ENCODE assay signal across 8 cellular contexts in genomic region chr1:207805841-207806421, GRCh38. TPM values are rescaled to one million over a fixed set of nuclear protein-coding genes. Genes with fewer than 3 reads are reported as not detected.
DNase-seq lines count a peak whose midpoint lies in the region; ATAC-seq and TF ChIP-seq lines count a peak whose summit lies in the region.

No MANE protein-coding gene starts in this region.

- DNase-seq in HT1080 (ENCODE audit: low read depth) (peak; percentile 92), body of pancreas (peak; percentile 74 to 91 (median 84)), kidney glomerular epithelial cell (lab: John Stamatoyannopoulos, UW) (peak; percentile 16), substantia nigra (lab: John Stamatoyannopoulos, UW) (peak in 17 of 49 donors; percentile 26 to 81 (median 56)), NCI-H146 treated with DMSO at 0.1 percent for 48 hours (lab: John Stamatoyannopoulos, UW; ENCODE audit: unreplicated experiment) (no peak), NCI-H510A treated with DMSO at 0.1 percent for 48 hours (lab: John Stamatoyannopoulos, UW) (no peak), activated T-cell treated with anti-CD3 and anti-CD28 coated beads for 4 hours (no peak), WTC11 (ENCODE audit: low spot score) (no peak)

- no peak overlapping the region for H3K27ac Mint-ChIP-seq in WTC11

- H3K4me3 ChIP-seq in body of pancreas: no peak overlapping the region

- H3K4me1 ChIP-seq in body of pancreas: peaks cover 63% of the 10 kb centered on the region

- intact Hi-C loops in body of pancreas (cut with DNase I): no loop called here

- no peaks in the 10 kb centered on the region for H3K27me3 ChIP-seq in body of pancreas

- H3K9me3 Mint-ChIP-seq in WTC11: no peaks in the 10 kb centered on the region

- CTCF ChIA-PET in WTC11 (lab: Charles Lee): interaction anchor here (1.4 to 3.2 kb wide), 2 partner anchors 9 to 107 kb away, joined by 3 to 15 read pairs; no protein-coding TSS in a partner anchor

- H3K9me3 ChIP-seq in body of pancreas: no peaks in the 10 kb centered on the region

- TF ChIP-seq POLR2A in body of pancreas (IDR thresholded peaks at IDR 0.05): no peak

- TF ChIP-seq CTCF in body of pancreas (IDR thresholded peaks at IDR 0.05) (no peak), WTC11 (IDR thresholded peaks at IDR 0.05) (no peak)

- no peak overlapping the region for H3K4me3 Mint-ChIP-seq in WTC11

- 41 to 53% methylated on average over 5 of the region's 5 CpGs for WGBS in body of pancreas, 2 donors

- H3K27me3 Mint-ChIP-seq in WTC11 (ENCODE audit: low read depth): no peaks in the 10 kb centered on the region; the same call in 1 of the 2 replicates

- ATAC-seq in body of pancreas (peak; percentile 78), WTC11 (no peak)

- H3K36me3 Mint-ChIP-seq in WTC11: no peaks in the 10 kb centered on the region

- POLR2A ChIA-PET in WTC11 (lab: Charles Lee): no interaction called here

- peak overlapping the region; percentile 33 to 63 (median 49) for H3K27ac ChIP-seq in body of pancreas
- H3K27ac ChIP-seq in substantia nigra (ENCODE audit: low read depth, low read length, poor library complexity, severe bottlenecking): peak overlapping the region; percentile 63

- peaks cover 15 to 50% of the 10 kb centered on the region in 2 donors for H3K36me3 ChIP-seq in body of pancreas (replicated peaks in 1 of 2; ENCODE audit: insufficient read depth in 1 of 2, low read depth in 2 of 2)

- H3K4me1 Mint-ChIP-seq in WTC11: peaks cover 10% of the 10 kb centered on the region

TF ChIP-seq in WTC11, 78 proteins besides CTCF, POLR2A, EP300 and RAD21:
- no peak for TF ChIP-seq STAT6 (CRISPR knock-in tag; conservative IDR thresholded peaks at IDR 0.05; ENCODE audit: low read depth)

RNA-seq across cellular contexts. Expression of gene CD46, which starts 54.1 kb away (rescaled TPM):
- total RNA-seq in HT1080 (2014; rRNA removed; shearing (Covaris generic)): 50.3 and 56.7 TPM in 2 replicates
- 91.6 and 108 TPM in 2 replicates for polyA plus RNA-seq in HT1080 (2015; cell fraction: cytosol; rRNA removed)
- 526 and 613 TPM in 2 replicates for polyA plus RNA-seq in HT1080 (2015; cell fraction: nucleus; rRNA removed)
- total RNA-seq in body of pancreas (100 to 1,000 TPM; 162 to 175 TPM), WTC11 (2021) (138 to 150 TPM (median 147 TPM) in 3 replicates)

Comparison
In these comparisons a context has a peak if more than half of its experiments do, and no peak if none do; other contexts are left out.
1. DNase-seq: peak in HT1080 (single experiment), body of pancreas (4 of 4) and kidney glomerular epithelial cell (single experiment); none in NCI-H146 treated with DMSO at 0.1 percent for 48 hours (single experiment), NCI-H510A treated with DMSO at 0.1 percent for 48 hours (single experiment), activated T-cell treated with anti-CD3 and anti-CD28 coated beads for 4 hours (single experiment) and WTC11 (single experiment).